24 cellular contexts compared by ENCODE assay signal in the genomic region with DNA sequence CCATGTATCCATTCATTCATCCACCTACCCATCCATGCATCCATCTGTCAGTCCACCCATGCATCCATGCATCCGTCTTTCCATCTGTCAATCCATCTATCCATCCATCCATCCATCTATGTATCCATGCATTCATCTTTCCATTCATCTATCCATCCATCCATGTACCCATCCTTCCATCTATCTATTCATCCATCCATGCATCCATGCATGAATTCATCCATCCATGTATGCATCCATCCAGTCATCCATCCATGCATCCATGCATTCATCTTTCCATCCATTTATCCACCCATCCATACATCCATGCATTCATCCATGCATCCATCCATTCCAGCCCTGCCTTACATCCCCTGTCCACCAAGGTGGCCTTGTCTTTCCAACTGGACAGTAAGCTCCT. TPM values are rescaled to one million over a fixed set of nuclear protein-coding genes. Genes with fewer than 3 reads are reported as not detected.
DNase-seq lines count a peak whose midpoint lies in the region; TF ChIP-seq lines count a peak whose summit lies in the region.
"Had no signal": no experiment of that assay in that cellular context is flagged by ENCODE, and none has a peak within 500 bp of the region (broad histone marks: within the 10 kb centered on the region; RNA-seq: fewer than 3 reads in every experiment).

No MANE protein-coding gene starts in this region.

- H3K9me3 ChIP-seq in HEK293 (ENCODE audit: control insufficient read depth, insufficient read depth, low read depth, low read length) (no peaks in the 10 kb centered on the region), esophagus muscularis mucosa (no peaks in the 10 kb centered on the region), mammary epithelial cell (replicated peaks; ENCODE audit: insufficient read depth, low read length) (no peaks in the 10 kb centered on the region)
- H3K9me3 ChIP-seq: A549, BE2C, BLaER1 had no signal

- no peaks in the 10 kb centered on the region for H3K79me2 ChIP-seq in mammary epithelial cell (ENCODE audit: insufficient read depth, low read length)

- no peak overlapping the region for H3K4me3 Mint-ChIP-seq in osteocyte (ENCODE audit: unreplicated experiment)
- no peak overlapping the region for H3K4me3 Mint-ChIP-seq in activated CD4-positive, alpha-beta T cell treated with anti-CD3 and anti-CD28 coated beads, Interleukin-2, amount 10 ng/mL, durations not matched to agents 24 days and 14 days
- H3K4me3 Mint-ChIP-seq: CD14-positive monocyte; CD4-positive, CD25-positive, alpha-beta regulatory T cell; CD8-positive, alpha-beta memory T cell had no signal

- H3K36me3 ChIP-seq in HEK293 (ENCODE audit: control insufficient read depth in 2 of 2, insufficient read depth in 1 of 2, low read length in 2 of 2) = no peaks in the 10 kb centered on the region
- H3K36me3 ChIP-seq in esophagus muscularis mucosa = no peaks in the 10 kb centered on the region
- no peaks in the 10 kb centered on the region for H3K36me3 ChIP-seq in mammary epithelial cell (ENCODE audit: insufficient read depth, low read length)
- H3K36me3 ChIP-seq: BE2C, BLaER1 had no signal

- peak; percentile 42 for DNase-seq in esophagus muscularis mucosa (ENCODE audit: extremely low spot score)
- DNase-seq in osteocyte (ENCODE audit: extremely low spot score, unreplicated experiment) = peak; percentile 7
- DNase-seq in mammary epithelial cell = no peak
- no peak for DNase-seq in activated CD4-positive, alpha-beta T cell treated with anti-CD3 and anti-CD28 coated beads, Interleukin-2, amount 10 ng/mL, durations not matched to agents 24 days and 14 days
- no peak for DNase-seq in NCI-H446 (lab: John Stamatoyannopoulos, UW)
- DNase-seq: BE2C; C1 segment of cervical spinal cord; CD4-positive, alpha-beta memory T cell; CD4-positive, CD25-positive, alpha-beta regulatory T cell; CD8-positive, alpha-beta memory T cell; COR-L47; DMS 273 treated with DMSO at 0.1 percent for 48 hours; DMS153; DMS53; DMS79; DND-41; GF-D8 had no signal

- TF ChIP-seq POLR2A in esophagus muscularis mucosa (IDR thresholded peaks at IDR 0.05; ENCODE audit: low read depth) = no peak

- intact Hi-C loops in esophagus muscularis mucosa (cut with DNase I) = no loop called here
- intact Hi-C loops in mammary epithelial cell (cut with micrococcal nuclease) = no loop called here
- intact Hi-C loops in activated CD4-positive, alpha-beta T cell treated with anti-CD3 and anti-CD28 coated beads, Interleukin-2, amount 10 ng/mL, durations not matched to agents 24 days and 14 days (cut with micrococcal nuclease) = no loop called here

- POLR2A ChIA-PET in HEK293 (lab: Yijun Ruan, JAX) = no interaction called here

- peaks cover 9% of the 10 kb centered on the region for H3K9me3 Mint-ChIP-seq in osteocyte (ENCODE audit: unreplicated experiment)
- H3K9me3 Mint-ChIP-seq in activated CD4-positive, alpha-beta T cell treated with anti-CD3 and anti-CD28 coated beads, Interleukin-2, amount 10 ng/mL, durations not matched to agents 24 days and 14 days = no peaks in the 10 kb centered on the region
- H3K9me3 Mint-ChIP-seq: CD8-positive, alpha-beta memory T cell had no signal

- no peak overlapping the region for H3K27ac Mint-ChIP-seq in osteocyte (ENCODE audit: unreplicated experiment)
- no peak overlapping the region for H3K27ac Mint-ChIP-seq in activated CD4-positive, alpha-beta T cell treated with anti-CD3 and anti-CD28 coated beads, Interleukin-2, amount 10 ng/mL, durations not matched to agents 24 days and 14 days
- H3K27ac Mint-ChIP-seq: CD4-positive, alpha-beta memory T cell had no signal

- TF ChIP-seq CTCF in HEK293 (tag by site-specific recombination; IDR thresholded peaks at IDR 0.05) = no peak
- no peak for TF ChIP-seq CTCF in esophagus muscularis mucosa (IDR thresholded peaks at IDR 0.05)
- no peak for TF ChIP-seq CTCF in osteocyte (IDR thresholded peaks at IDR 0.05)
- TF ChIP-seq CTCF in mammary epithelial cell (conservative IDR thresholded peaks at IDR 0.05 in 1 of 2, IDR thresholded peaks at IDR 0.05 in 1 of 2; ENCODE audit: extremely low read depth in 1 of 2, insufficient read depth in 1 of 2, low read depth in 1 of 2, low read length in 2 of 2) = no peak

- no peaks in the 10 kb centered on the region for H3K27me3 Mint-ChIP-seq in osteocyte (ENCODE audit: unreplicated experiment)
- peaks cover 2% of the 10 kb centered on the region for H3K27me3 Mint-ChIP-seq in activated CD4-positive, alpha-beta T cell treated with anti-CD3 and anti-CD28 coated beads, Interleukin-2, amount 10 ng/mL, durations not matched to agents 24 days and 14 days

- WGBS in esophagus muscularis mucosa = 25% methylated on average over 1 of the region's 1 CpG
- WGBS in mammary epithelial cell (ENCODE audit: low coverage, missing lambda C conversion rate) = 25% methylated on average over 1 of the region's 1 CpG

- H3K27ac ChIP-seq in HEK293 (ENCODE audit: extremely low read depth, low read depth, low read length) = no peak overlapping the region
- no peak overlapping the region for H3K27ac ChIP-seq in esophagus muscularis mucosa (replicated peaks in 1 of 4)
- no peak overlapping the region for H3K27ac ChIP-seq in mammary epithelial cell (ENCODE audit: insufficient read depth, low read depth, low read length)
- H3K27ac ChIP-seq: 22Rv1, A549, BLaER1 had no signal

- H3K4me1 ChIP-seq in HEK293 (ENCODE audit: control insufficient read depth, insufficient read depth, low read length) = no peaks in the 10 kb centered on the region
- H3K4me1 ChIP-seq in esophagus muscularis mucosa = peaks cover 0 to 5% (median 0%) of the 10 kb centered on the region in 4 donors
- H3K4me1 ChIP-seq in mammary epithelial cell (ENCODE audit: insufficient read depth, low read length) = no peaks in the 10 kb centered on the region
- H3K4me1 ChIP-seq: A549, BE2C, BLaER1 had no signal

- H2AFZ ChIP-seq in mammary epithelial cell (ENCODE audit: low read depth, low read length) = no peak overlapping the region

- H4K20me1 ChIP-seq in mammary epithelial cell (ENCODE audit: insufficient read depth, low read length) = no peaks in the 10 kb centered on the region
- H4K20me1 ChIP-seq: BLaER1 had no signal

- H3K4me3 ChIP-seq in HEK293 (ENCODE audit: low read depth, low read length) (no peak overlapping the region), esophagus muscularis mucosa (no peak overlapping the region), mammary epithelial cell (replicated peaks in 1 of 3; ENCODE audit: insufficient read depth in 1 of 3, low read depth in 2 of 3, low read length in 3 of 3) (no peak overlapping the region)
- H3K4me3 ChIP-seq: A549, BLaER1 had no signal

- no peak overlapping the region for H3K4me2 ChIP-seq in mammary epithelial cell (ENCODE audit: insufficient read depth, low read depth, low read length)
- H3K4me2 ChIP-seq: A549, BLaER1 had no signal

- dilution Hi-C loops in mammary epithelial cell (cut with HindIII; ENCODE audit: low sequenced_read_pairs) = no loop called here

- in situ Hi-C loops in mammary epithelial cell (cut with MboI; ENCODE audit: low sequenced_read_pairs in 2 of 2) = no loop called here

- H3K36me3 Mint-ChIP-seq in osteocyte (ENCODE audit: unreplicated experiment) = no peaks in the 10 kb centered on the region
- H3K36me3 Mint-ChIP-seq in activated CD4-positive, alpha-beta T cell treated with anti-CD3 and anti-CD28 coated beads, Interleukin-2, amount 10 ng/mL, durations not matched to agents 24 days and 14 days (ENCODE audit: low read depth) = no peaks in the 10 kb centered on the region
- H3K36me3 Mint-ChIP-seq: CD14-positive monocyte; CD4-positive, alpha-beta memory T cell; CD4-positive, CD25-positive, alpha-beta regulatory T cell; CD8-positive, alpha-beta memory T cell had no signal

- no peak for TF ChIP-seq EP300 in esophagus muscularis mucosa (IDR thresholded peaks at IDR 0.05)

- no TSS peak for BruUV-seq in mammary epithelial cell (replicated peaks; lab: Mats Ljungman, UMichigan)

- H3K4me1 Mint-ChIP-seq in osteocyte (ENCODE audit: unreplicated experiment) = no peaks in the 10 kb centered on the region
- H3K4me1 Mint-ChIP-seq in activated CD4-positive, alpha-beta T cell treated with anti-CD3 and anti-CD28 coated beads, Interleukin-2, amount 10 ng/mL, durations not matched to agents 24 days and 14 days = no peaks in the 10 kb centered on the region
- H3K4me1 Mint-ChIP-seq: CD14-positive monocyte; CD4-positive, alpha-beta memory T cell; CD4-positive, CD25-positive, alpha-beta regulatory T cell; CD8-positive, alpha-beta memory T cell had no signal

- H3K27me3 ChIP-seq in esophagus muscularis mucosa = peaks cover 0 to 11% (median 0%) of the 10 kb centered on the region in 4 donors
- H3K27me3 ChIP-seq in mammary epithelial cell (ENCODE audit: insufficient read depth, low read length) = no peaks in the 10 kb centered on the region
- H3K27me3 ChIP-seq: BE2C, BLaER1 had no signal

- CTCF ChIA-PET in HEK293 (lab: Yijun Ruan, JAX) = interaction anchor here (0.6 kb wide), 1 partner anchor 105 kb away, joined by 3 read pairs; no protein-coding TSS in a partner anchor
- CTCF ChIA-PET in mammary epithelial cell (lab: Charles Lee; ENCODE audit: low non-redundant PET) = no interaction called here

- H3K9ac ChIP-seq in mammary epithelial cell (ENCODE audit: insufficient read depth, low read length) = no peak overlapping the region
- H3K9ac ChIP-seq: BLaER1 had no signal

TF ChIP-seq in HEK293, 187 proteins besides CTCF, POLR2A, EP300 and RAD21:
- no peak for TF ChIP-seq MEIS1 (CRISPR knock-in tag; IDR thresholded peaks at IDR 0.05; ENCODE audit: borderline replicate concordance)
- TF ChIP-seq ZSCAN23 (tag by site-specific recombination; IDR thresholded peaks at IDR 0.05) = no peak
- peak; percentile 88 for TF ChIP-seq ZBTB17 (tag by site-specific recombination; IDR thresholded peaks at IDR 0.05)
- TF ChIP-seq SALL2 (tag by site-specific recombination; IDR thresholded peaks at IDR 0.05; ENCODE audit: borderline replicate concordance) = no peak
- TF ChIP-seq ZNF366 (tag by site-specific recombination; conservative IDR thresholded peaks at IDR 0.05) = peak; percentile 66

RNA-seq across cellular contexts. Expression of a gene that starts 45.7 kb away (rescaled TPM):
- total RNA-seq in esophagus muscularis mucosa (under 1 TPM; 0.26 to 0.50 (median 0.41) TPM), osteocyte (not detected in 2 replicates), mammary epithelial cell (not detected)
- polyA plus RNA-seq in mammary epithelial cell = not detected
- polyA minus RNA-seq in mammary epithelial cell = not detected
- not detected in 2 replicates for total RNA-seq in activated CD4-positive, alpha-beta T cell treated with anti-CD3 and anti-CD28 coated beads, Interleukin-2, amount 10 ng/mL, durations not matched to agents 24 days and 14 days
- total RNA-seq: A172; CD4-positive, CD25-positive, alpha-beta regulatory T cell; CD8-positive, alpha-beta memory T cell; Daoy had no signal
- polyA plus RNA-seq: A549; CD14-positive monocyte; CD8-positive, alpha-beta memory T cell had no signal

Comparison
In these comparisons a context has a peak if more than half of its experiments do, and no peak if none do; other contexts are left out.
1. DNase-seq: peak in esophagus muscularis mucosa (single experiment) and osteocyte (single experiment); none in mammary epithelial cell (single experiment), activated CD4-positive, alpha-beta T cell treated with anti-CD3 and anti-CD28 coated beads, Interleukin-2, amount 10 ng/mL, durations not matched to agents 24 days and 14 days (single experiment) and NCI-H446 (0 of 2).